Comparison of ENCODE assay signal across 6 cellular contexts in the genomic region with DNA sequence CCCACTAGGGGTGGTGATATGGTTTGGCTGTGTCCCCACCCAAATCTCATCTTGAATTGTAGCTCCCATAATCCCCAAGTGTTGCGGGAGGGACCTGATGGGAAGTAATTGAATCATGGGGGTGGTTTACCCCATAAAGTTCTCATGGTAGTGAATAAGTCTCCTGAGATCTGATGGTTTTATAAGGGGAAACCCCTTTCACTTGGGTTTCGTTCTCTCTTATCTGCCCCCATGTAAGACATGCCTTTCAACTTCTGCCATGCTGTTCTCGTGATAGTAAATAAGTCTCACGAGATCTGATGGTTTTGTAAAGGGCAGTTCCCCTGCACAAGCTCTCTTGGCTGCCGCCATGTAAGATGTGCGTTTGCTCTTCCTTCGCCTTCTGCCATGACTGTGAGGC.
DNase-seq lines count a peak whose midpoint lies in the region; ATAC-seq and TF ChIP-seq lines count a peak whose summit lies in the region.
"Not testable (repeated sequence)": the region's sequence is repeated elsewhere in the genome, so short reads cannot be mapped to it uniquely, and the experiment has no call there.

No MANE protein-coding gene starts in this region.

- not testable (repeated sequence) for H3K4me2 ChIP-seq in neural cell (ENCODE audit: low read length)

- 72 to 81% methylated on average over 7 of the region's 7 CpGs for WGBS in endodermal cell (ENCODE audit: insufficient coverage in 1 of 2, insufficient read length in 1 of 2), 2 experiments

- not testable (repeated sequence) for H3K36me3 ChIP-seq in endodermal cell (ENCODE audit: control insufficient read depth, insufficient read depth, low read length); right atrium auricular region; neural cell (ENCODE audit: insufficient read depth, low read length)

- H3K4me1 ChIP-seq in endodermal cell (ENCODE audit: control insufficient read depth, insufficient read depth, low read length): peaks cover 10% of the 10 kb centered on the region
- H3K4me1 ChIP-seq in right atrium auricular region: not testable (repeated sequence)

- H3K9me2 ChIP-seq in neural cell (ENCODE audit: insufficient read depth, low read length): not testable (repeated sequence)

- not testable (repeated sequence) for DNase-seq in activated CD4-positive, alpha-beta T cell treated with anti-CD3 and anti-CD28 coated beads for 36 hours; activated T-cell treated with anti-CD3 and anti-CD28 coated beads, Interleukin-2, amount 50 U/mL, for 4 hours; activated T-cell treated with anti-CD3 and anti-CD28 coated beads, Interleukin-2, amount 50 U/mL, for 72 hours
- DNase-seq in endodermal cell (peak; percentile 12), right atrium auricular region (ENCODE audit: low spot score) (peak; percentile 16)

- not testable (repeated sequence) for H3K4me3 ChIP-seq in endodermal cell (ENCODE audit: low read length); right atrium auricular region; neural cell (ENCODE audit: low read length)

- not testable (repeated sequence) for TF ChIP-seq EP300 in neural cell (conservative IDR thresholded peaks at IDR 0.05; ENCODE audit: poor library complexity, severe bottlenecking)

- H2AFZ ChIP-seq in neural cell (ENCODE audit: low read depth, low read length): not testable (repeated sequence)

- not testable (repeated sequence) for H3K9ac ChIP-seq in endodermal cell (ENCODE audit: extremely low read depth, low read length, poor library complexity, severe bottlenecking); neural cell (ENCODE audit: low read length)

- ATAC-seq in activated CD4-positive, alpha-beta T cell treated with anti-CD3 and anti-CD28 coated beads for 36 hours: peak; percentile 33
- ATAC-seq in activated T-cell treated with anti-CD3 and anti-CD28 coated beads, Interleukin-2, amount 50 U/mL, for 4 hours: peak; percentile 62 to 65
- not testable (repeated sequence) for ATAC-seq in activated T-cell treated with anti-CD3 and anti-CD28 coated beads, Interleukin-2, amount 50 U/mL, for 72 hours (replicated peaks in 1 of 2)

- intact Hi-C loops in activated CD4-positive, alpha-beta T cell treated with anti-CD3 and anti-CD28 coated beads for 36 hours (cut with DNase I, micrococcal nuclease): not testable (repeated sequence)

- H3K36me3 Mint-ChIP-seq in activated CD4-positive, alpha-beta T cell treated with anti-CD3 and anti-CD28 coated beads for 36 hours (ENCODE audit: low read depth); activated T-cell treated with anti-CD3 and anti-CD28 coated beads, Interleukin-2, amount 50 U/mL, for 4 hours (ENCODE audit: insufficient read depth); activated T-cell treated with anti-CD3 and anti-CD28 coated beads, Interleukin-2, amount 50 U/mL, for 72 hours (ENCODE audit: insufficient read depth in 2 of 2); endodermal cell (ENCODE audit: low read depth): not testable (repeated sequence)

- H3K9me3 ChIP-seq in endodermal cell (ENCODE audit: control insufficient read depth, low read length); right atrium auricular region; neural cell (ENCODE audit: low read length): not testable (repeated sequence)

- H3K27ac Mint-ChIP-seq in activated CD4-positive, alpha-beta T cell treated with anti-CD3 and anti-CD28 coated beads for 36 hours; endodermal cell: not testable (repeated sequence)
- H3K27ac Mint-ChIP-seq in activated T-cell treated with anti-CD3 and anti-CD28 coated beads, Interleukin-2, amount 50 U/mL, for 72 hours: peak overlapping the region; percentile 52

- H3K79me2 ChIP-seq in neural cell (replicated peaks; ENCODE audit: insufficient read depth, low read length): not testable (repeated sequence)

- not testable (repeated sequence) for H3K27ac ChIP-seq in endodermal cell (ENCODE audit: low read depth, low read length); right atrium auricular region
- peak overlapping the region; percentile 89 for H3K27ac ChIP-seq in neural cell (ENCODE audit: low read length)

- CTCF ChIA-PET in activated CD4-positive, alpha-beta T cell treated with anti-CD3 and anti-CD28 coated beads for 36 hours (lab: Charles Lee): interaction anchor here (1.8 kb wide), 1 partner anchor 14 kb away, joined by 6 read pairs; no protein-coding TSS in a partner anchor

- not testable (repeated sequence) for H3K4me3 Mint-ChIP-seq in activated CD4-positive, alpha-beta T cell treated with anti-CD3 and anti-CD28 coated beads for 36 hours; activated T-cell treated with anti-CD3 and anti-CD28 coated beads, Interleukin-2, amount 50 U/mL, for 4 hours; activated T-cell treated with anti-CD3 and anti-CD28 coated beads, Interleukin-2, amount 50 U/mL, for 72 hours; endodermal cell

- H3K4me1 Mint-ChIP-seq in activated CD4-positive, alpha-beta T cell treated with anti-CD3 and anti-CD28 coated beads for 36 hours; activated T-cell treated with anti-CD3 and anti-CD28 coated beads, Interleukin-2, amount 50 U/mL, for 4 hours (ENCODE audit: low read depth); activated T-cell treated with anti-CD3 and anti-CD28 coated beads, Interleukin-2, amount 50 U/mL, for 72 hours (ENCODE audit: low read depth): not testable (repeated sequence)
- peaks cover 14% of the 10 kb centered on the region for H3K4me1 Mint-ChIP-seq in endodermal cell

- not testable (repeated sequence) for TF ChIP-seq RAD21 in neural cell (conservative IDR thresholded peaks at IDR 0.05)

- not testable (repeated sequence) for H3K9me3 Mint-ChIP-seq in activated CD4-positive, alpha-beta T cell treated with anti-CD3 and anti-CD28 coated beads for 36 hours (ENCODE audit: low read depth); activated T-cell treated with anti-CD3 and anti-CD28 coated beads, Interleukin-2, amount 50 U/mL, for 4 hours; activated T-cell treated with anti-CD3 and anti-CD28 coated beads, Interleukin-2, amount 50 U/mL, for 72 hours; endodermal cell

- peaks cover 12% of the 10 kb centered on the region for H3K27me3 Mint-ChIP-seq in activated CD4-positive, alpha-beta T cell treated with anti-CD3 and anti-CD28 coated beads for 36 hours
- H3K27me3 Mint-ChIP-seq in activated T-cell treated with anti-CD3 and anti-CD28 coated beads, Interleukin-2, amount 50 U/mL, for 4 hours (ENCODE audit: low read depth); endodermal cell (ENCODE audit: insufficient read depth): not testable (repeated sequence)
- peaks cover 16% of the 10 kb centered on the region for H3K27me3 Mint-ChIP-seq in activated T-cell treated with anti-CD3 and anti-CD28 coated beads, Interleukin-2, amount 50 U/mL, for 72 hours (ENCODE audit: low read depth)

- POLR2A ChIA-PET in activated CD4-positive, alpha-beta T cell treated with anti-CD3 and anti-CD28 coated beads for 36 hours (lab: Charles Lee): not testable (repeated sequence)

- not testable (repeated sequence) for H4K20me1 ChIP-seq in neural cell (ENCODE audit: insufficient read depth)

- not testable (repeated sequence) for H3F3A ChIP-seq in neural cell (ENCODE audit: insufficient read depth, low read length, poor library complexity, severe bottlenecking)

- TF ChIP-seq CTCF in endodermal cell (conservative IDR thresholded peaks at IDR 0.05); right atrium auricular region (IDR thresholded peaks at IDR 0.05); neural cell (IDR thresholded peaks at IDR 0.05; ENCODE audit: poor library complexity, severe bottlenecking): not testable (repeated sequence)

- H3K27me3 ChIP-seq in endodermal cell (ENCODE audit: control insufficient read depth, insufficient read depth, low read length, poor library complexity, severe bottlenecking); right atrium auricular region; neural cell (ENCODE audit: insufficient read depth, low read depth, low read length): not testable (repeated sequence)
